ENCODE assay signal across 24 cellular contexts in the genomic region with DNA sequence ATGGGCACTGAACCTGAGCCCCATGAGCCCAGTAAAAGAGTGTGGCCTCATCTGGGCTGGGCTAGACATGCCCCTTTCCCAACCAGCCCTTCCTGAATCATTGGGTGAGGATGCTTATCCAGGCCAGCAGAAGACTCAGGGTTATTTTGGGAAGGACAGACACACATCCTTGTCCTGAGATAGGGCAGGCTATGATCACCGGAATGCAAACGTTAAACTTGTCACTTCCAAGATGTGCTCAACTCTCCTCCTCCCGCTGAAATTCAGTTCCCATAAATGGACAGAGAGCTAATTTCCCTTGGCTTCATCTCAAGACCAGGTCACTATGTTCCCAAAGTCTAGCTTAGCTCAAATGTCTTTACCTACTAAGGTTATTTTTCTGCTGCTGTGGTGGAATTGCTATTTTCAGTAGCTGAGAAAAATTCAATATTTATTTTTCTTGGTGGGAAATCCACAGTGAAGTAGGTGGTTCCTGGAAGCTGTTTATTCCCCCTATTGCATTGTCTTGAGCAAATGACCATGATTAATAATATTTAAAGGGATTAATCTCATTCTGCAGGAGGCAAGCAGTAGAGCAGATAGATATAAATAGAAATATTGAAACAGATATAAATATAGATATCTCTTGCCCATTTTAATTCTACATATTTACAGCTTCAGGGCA.
DNase-seq lines count a peak whose midpoint lies in the region; TF ChIP-seq lines count a peak whose summit lies in the region.
"Had no signal": no experiment of that assay in that cellular context is flagged by ENCODE, and none has a peak within 500 bp of the region (broad histone marks: within the 10 kb centered on the region; RNA-seq: fewer than 3 reads in every experiment).

No MANE protein-coding gene starts in this region.

- H4K20me1 ChIP-seq in fibroblast of lung (ENCODE audit: control insufficient read depth, extremely low read depth, insufficient read depth, low read length): no peaks in the 10 kb centered on the region

- no peaks in the 10 kb centered on the region for H3K36me3 Mint-ChIP-seq in progenitor cell of endocrine pancreas (ENCODE audit: insufficient read depth)
- H3K36me3 Mint-ChIP-seq: activated naive CD4-positive, alpha-beta T cell treated with anti-CD3 and anti-CD28 coated beads, Interleukin-2, amount 50 U/mL, for 72 hours; CD8-positive, alpha-beta T cell; natural killer cell treated with Interleukin-12 subunit alpha and Interleukin-12 subunit beta and Interleukin-15 and Interleukin-18, amount 100 ng/mL, for 72 hours had no signal

- TF ChIP-seq POLR2A in ovary (IDR thresholded peaks at IDR 0.05): no peak

- CTCF ChIA-PET in RWPE1 (lab: Yijun Ruan, JAX): no interaction called here

- no peaks in the 10 kb centered on the region for H3K79me2 ChIP-seq in fibroblast of lung (ENCODE audit: control insufficient read depth, insufficient read depth, low read length)

- H3K9ac ChIP-seq in adipocyte (ENCODE audit: low read length) (peak overlapping the region; percentile 7), fibroblast of lung (ENCODE audit: insufficient read depth, low read length) (no peak overlapping the region)

- H3K4me1 ChIP-seq in adipocyte (ENCODE audit: control insufficient read depth, insufficient read depth, low read length) (peaks cover 24% of the 10 kb centered on the region), fibroblast of lung (ENCODE audit: control insufficient read depth, extremely low read depth, insufficient read depth, low read length) (peaks cover 5% of the 10 kb centered on the region), ovary (ENCODE audit: insufficient read depth) (peaks cover 3% of the 10 kb centered on the region), tibial artery (peaks cover 0 to 34% (median 18%) of the 10 kb centered on the region in 4 donors)

- peak; percentile 91 for TF ChIP-seq EP300 in ovary (IDR thresholded peaks at IDR 0.05)

- H3K4me1 Mint-ChIP-seq in progenitor cell of endocrine pancreas (ENCODE audit: low read depth): no peaks in the 10 kb centered on the region
- H3K4me1 Mint-ChIP-seq: central memory CD8-positive, alpha-beta T cell had no signal

- TF ChIP-seq CTCF in fibroblast of lung (conservative IDR thresholded peaks at IDR 0.05 in 1 of 2, IDR thresholded peaks at IDR 0.05 in 1 of 2; ENCODE audit: low read depth in 1 of 2, low read length in 2 of 2): no peak
- TF ChIP-seq CTCF in ovary (IDR thresholded peaks at IDR 0.05): no peak
- TF ChIP-seq CTCF in tibial artery (IDR thresholded peaks at IDR 0.05): no peak
- TF ChIP-seq CTCF in progenitor cell of endocrine pancreas (IDR thresholded peaks at IDR 0.05; ENCODE audit: unreplicated experiment): no peak
- TF ChIP-seq CTCF in RWPE1 (conservative IDR thresholded peaks at IDR 0.05; ENCODE audit: low read depth): no peak

- no peaks in the 10 kb centered on the region for H3K36me3 ChIP-seq in adipocyte (ENCODE audit: control insufficient read depth, insufficient read depth, low read length, severe bottlenecking)
- H3K36me3 ChIP-seq in fibroblast of lung (ENCODE audit: control insufficient read depth, insufficient read depth, low read length): no peaks in the 10 kb centered on the region
- H3K36me3 ChIP-seq in ovary: no peaks in the 10 kb centered on the region
- no peaks in the 10 kb centered on the region for H3K36me3 ChIP-seq in tibial artery
- H3K36me3 ChIP-seq: SJSA1 had no signal

- DNase-seq in adipocyte (ENCODE audit: low read depth) (no peak), fibroblast of lung (ENCODE audit: low read depth in 2 of 2) (peak; percentile 30 to 56), ovary (no peak), tibial artery (peak in 1 of 2 donors; percentile 66), progenitor cell of endocrine pancreas (ENCODE audit: low spot score, unreplicated experiment) (no peak), RWPE1 (ENCODE audit: low spot score) (no peak), occipital lobe (lab: John Stamatoyannopoulos, UW) (no peak)
- DNase-seq in activated CD8-positive, alpha-beta memory T cell treated with anti-CD3 and anti-CD28 coated beads for 24 hours: no peak
- DNase-seq: activated CD4-positive, CD25-positive, alpha-beta regulatory T cell; activated CD8-positive, alpha-beta T cell treated with anti-CD3 and anti-CD28 coated beads, Interleukin-2, amount 10 ng/mL, durations not matched to agents 7 days and 5 days; activated T-cell treated with anti-CD3 and anti-CD28 coated beads, Interleukin-2, amount 50 U/mL, for 4 hours; CD8-positive, alpha-beta T cell; DMS79; effector CD8-positive, alpha-beta T cell; head of caudate nucleus; NCI-H1417 treated with DMSO at 0.1 percent for 48 hours; NCI-H2171; NCI-H526; stimulated activated CD4-positive, alpha-beta T cell treated with anti-CD3 and anti-CD28 coated beads, Interleukin-15, amount 100 ng/mL, for 24 hours; testis had no signal

- POLR2A ChIA-PET in RWPE1 (lab: Yijun Ruan, JAX; ENCODE audit: low non-redundant PET): no interaction called here

- intact Hi-C loops in ovary (cut with DNase I) (loop anchor here in 1 of 4 donors (5.0 kb wide), 1 partner anchor 392 kb away; no protein-coding TSS in a partner anchor), tibial artery (cut with DNase I; ENCODE audit: low total_unique reads) (no loop called here)

- H3K27me3 ChIP-seq in adipocyte (replicated peaks; ENCODE audit: control insufficient read depth, insufficient read depth, low read length) (no peaks in the 10 kb centered on the region), fibroblast of lung (ENCODE audit: control insufficient read depth, insufficient read depth, low read length) (no peaks in the 10 kb centered on the region), ovary (no peaks in the 10 kb centered on the region), tibial artery (no peaks in the 10 kb centered on the region)
- H3K27me3 ChIP-seq: SJSA1, testis had no signal

- H3K27ac ChIP-seq in fibroblast of lung (ENCODE audit: insufficient read depth, low read length) (no peak overlapping the region), ovary (peak overlapping the region in 1 of 2 donors; percentile 18), tibial artery (peak overlapping the region; percentile 82 to 87), RWPE1 (no peak overlapping the region)
- H3K27ac ChIP-seq: SJSA1, testis had no signal

- H3K4me3 Mint-ChIP-seq in progenitor cell of endocrine pancreas (ENCODE audit: low read depth): no peak overlapping the region
- H3K4me3 Mint-ChIP-seq: activated CD8-positive, alpha-beta T cell treated with anti-CD3 and anti-CD28 coated beads, Interleukin-2, amount 10 ng/mL, durations not matched to agents 7 days and 5 days; activated T-cell treated with anti-CD3 and anti-CD28 coated beads, Interleukin-2, amount 50 U/mL, for 4 hours; CD8-positive, alpha-beta T cell; central memory CD8-positive, alpha-beta T cell; natural killer cell treated with Interleukin-12 subunit alpha and Interleukin-12 subunit beta and Interleukin-15 and Interleukin-18, amount 100 ng/mL, for 72 hours had no signal

- no peak overlapping the region for H2AFZ ChIP-seq in fibroblast of lung (ENCODE audit: low read length)

- peak overlapping the region; percentile 42 for H3K4me3 ChIP-seq in adipocyte (ENCODE audit: low read length)
- no peak overlapping the region for H3K4me3 ChIP-seq in fibroblast of lung (replicated peaks in 1 of 4; ENCODE audit: control extremely low read depth in 1 of 4, insufficient read depth in 1 of 4, low read depth in 3 of 4, low read length in 4 of 4)
- H3K4me3 ChIP-seq in ovary: no peak overlapping the region
- H3K4me3 ChIP-seq in tibial artery: no peak overlapping the region
- H3K4me3 ChIP-seq: SJSA1, testis had no signal

- peak overlapping the region; percentile 23 for H3K4me2 ChIP-seq in fibroblast of lung (ENCODE audit: extremely low read depth, insufficient read depth, low read length)

- no peak overlapping the region for H3K27ac Mint-ChIP-seq in progenitor cell of endocrine pancreas
- H3K27ac Mint-ChIP-seq: activated CD8-positive, alpha-beta T cell treated with anti-CD3 and anti-CD28 coated beads, Interleukin-2, amount 10 ng/mL, durations not matched to agents 7 days and 5 days; activated naive CD4-positive, alpha-beta T cell treated with anti-CD3 and anti-CD28 coated beads, Interleukin-2, amount 50 U/mL, for 72 hours; CD8-positive, alpha-beta T cell; natural killer cell treated with Interleukin-12 subunit alpha and Interleukin-12 subunit beta and Interleukin-15 and Interleukin-18, amount 100 ng/mL, for 72 hours had no signal

- H3K9me3 Mint-ChIP-seq in progenitor cell of endocrine pancreas (ENCODE audit: low read depth): peaks cover 4% of the 10 kb centered on the region
- H3K9me3 Mint-ChIP-seq: activated T-cell treated with anti-CD3 and anti-CD28 coated beads, Interleukin-2, amount 50 U/mL, for 4 hours; CD8-positive, alpha-beta T cell; central memory CD8-positive, alpha-beta T cell; natural killer cell treated with Interleukin-12 subunit alpha and Interleukin-12 subunit beta and Interleukin-15 and Interleukin-18, amount 100 ng/mL, for 72 hours had no signal

- H3K9me3 ChIP-seq in adipocyte (ENCODE audit: control insufficient read depth, low read length): no peaks in the 10 kb centered on the region
- H3K9me3 ChIP-seq in fibroblast of lung (ENCODE audit: control insufficient read depth, insufficient read depth, low read depth, low read length): no peaks in the 10 kb centered on the region
- no peaks in the 10 kb centered on the region for H3K9me3 ChIP-seq in ovary
- no peaks in the 10 kb centered on the region for H3K9me3 ChIP-seq in tibial artery
- H3K9me3 ChIP-seq: SJSA1, testis had no signal

- 16 to 28% (median 21%) methylated on average over 3 of the region's 3 CpGs for WGBS in ovary, 3 donors

- H3K27me3 Mint-ChIP-seq in progenitor cell of endocrine pancreas: peaks cover 1% of the 10 kb centered on the region

Comparison
In these comparisons a context has a peak if more than half of its experiments do, and no peak if none do; other contexts are left out.
1. DNase-seq: peak in fibroblast of lung (2 of 2); none in adipocyte (single experiment), ovary (0 of 5), progenitor cell of endocrine pancreas (single experiment), activated CD8-positive, alpha-beta memory T cell treated with anti-CD3 and anti-CD28 coated beads for 24 hours (single experiment), RWPE1 (single experiment) and occipital lobe (single experiment).
2. H3K27ac ChIP-seq: peak in tibial artery (2 of 2); none in fibroblast of lung (single experiment) and RWPE1 (single experiment).